In the genomic region with DNA sequence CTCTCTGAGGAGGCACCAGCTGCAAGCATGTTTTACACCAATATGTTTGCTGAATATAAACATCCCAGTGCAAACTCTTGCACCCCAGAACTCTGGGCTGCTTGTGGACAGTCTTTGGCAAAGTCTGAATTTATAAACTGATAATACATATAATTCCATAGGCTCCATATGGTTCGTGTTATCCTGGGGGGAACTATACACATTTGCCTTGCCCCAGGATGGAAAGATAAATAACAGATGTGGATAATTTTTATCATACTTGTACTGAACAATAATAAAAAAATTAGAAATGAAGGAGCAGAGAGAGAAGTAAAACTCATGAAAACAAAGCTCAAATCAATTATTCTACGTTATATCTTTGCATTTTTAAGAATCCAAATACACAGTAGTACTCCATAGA, we compare ENCODE assay signal across 9 cellular contexts.
"Had no signal": no experiment of that assay in that cellular context is flagged by ENCODE, and none has a peak within 500 bp of the region (broad histone marks: within the 10 kb centered on the region; RNA-seq: fewer than 3 reads in every experiment).

No MANE protein-coding gene starts in this region.

- H2AFZ ChIP-seq: GM23248, GM23338 had no signal

- H3K9me3 ChIP-seq: HAP-1 had no signal

- H3K4me3 ChIP-seq: GM23248, GM23338, HAP-1 had no signal

- H3K9ac ChIP-seq: GM23248 had no signal

- H3K36me3 ChIP-seq: HAP-1 had no signal

- H3K27ac ChIP-seq: GM23248 had no signal

- H3K4me1 ChIP-seq: HAP-1 had no signal

- ATAC-seq: GM23338, HCT116 had no signal

- H3K4me2 ChIP-seq: GM23338 had no signal

- DNase-seq: GM23248, GOT3, H7, H9, HCEC 1CT, HFFc6 had no signal
